ENCODE assay signal across 10 cellular contexts in the genomic region with DNA sequence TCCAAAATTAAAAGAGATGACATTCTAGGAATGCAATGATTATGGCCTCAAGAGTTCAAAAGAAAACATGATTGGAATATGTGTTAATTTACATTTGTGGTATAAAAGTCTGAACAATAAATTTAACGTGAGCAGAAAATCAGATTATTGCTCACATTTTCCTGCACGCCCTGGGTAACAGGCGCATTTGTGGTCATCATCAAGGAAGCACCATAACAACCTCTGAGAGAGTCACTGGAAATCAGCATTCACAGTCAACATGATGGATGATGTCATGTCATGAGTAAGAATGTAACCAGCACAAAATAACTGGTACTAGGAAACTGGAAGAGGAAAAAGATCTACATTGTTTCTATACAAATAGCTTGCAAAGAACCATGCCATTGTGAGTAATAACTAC.
DNase-seq lines count a peak whose midpoint lies in the region; ATAC-seq, FAIRE-seq and TF ChIP-seq lines count a peak whose summit lies in the region.
"Had no signal": no experiment of that assay in that cellular context is flagged by ENCODE, and none has a peak within 500 bp of the region (broad histone marks: within the 10 kb centered on the region; RNA-seq: fewer than 3 reads in every experiment).

No MANE protein-coding gene starts in this region.

- no peak overlapping the region for H3K27ac Mint-ChIP-seq in activated CD8-positive, alpha-beta memory T cell treated with anti-CD3 and anti-CD28 coated beads, Interleukin-2, amount 10 ng/mL, durations not matched to agents 7 days and 5 days

- no peak for DNase-seq in activated CD8-positive, alpha-beta memory T cell treated with anti-CD3 and anti-CD28 coated beads, Interleukin-2, amount 10 ng/mL, durations not matched to agents 7 days and 5 days
- no peak for DNase-seq in activated CD8-positive, alpha-beta memory T cell treated with anti-CD3 and anti-CD28 coated beads, Interleukin-2, amount 50 U/mL, for 48 hours
- DNase-seq in OCI-M1 (lab: John Stamatoyannopoulos, UW) (peak; percentile 32), bronchial epithelial cell (ENCODE audit: low read depth) (peak; percentile 52), NOMO-1 (lab: John Stamatoyannopoulos, UW; ENCODE audit: unreplicated experiment in 2 of 2) (no peak), NCI-H446 treated with DMSO at 0.1 percent for 48 hours (lab: John Stamatoyannopoulos, UW) (no peak), NCI-H1694 (lab: John Stamatoyannopoulos, UW) (no peak)
- peak; percentile 47 for DNase-seq in stimulated activated CD4-positive, alpha-beta T cell treated with anti-CD3 and anti-CD28 coated beads, Interleukin-4, amount 100 ng/mL, for 24 hours
- DNase-seq: Peyer's patch had no signal

- no peak overlapping the region for H3K4me3 ChIP-seq in bronchial epithelial cell (ENCODE audit: low read depth, low read length)
- H3K4me3 ChIP-seq: Peyer's patch had no signal

- FAIRE-seq in bronchial epithelial cell (lab: Jason Lieb, UNC), result no peak
- FAIRE-seq: TTC549 had no signal

- no peaks in the 10 kb centered on the region for H3K27me3 ChIP-seq in bronchial epithelial cell (ENCODE audit: control insufficient read depth, insufficient read depth, low read length)
- H3K27me3 ChIP-seq: Peyer's patch had no signal

- H3K9me3 Mint-ChIP-seq in activated CD8-positive, alpha-beta memory T cell treated with anti-CD3 and anti-CD28 coated beads, Interleukin-2, amount 10 ng/mL, durations not matched to agents 7 days and 5 days (ENCODE audit: low read depth), result no peaks in the 10 kb centered on the region

- peaks cover 13% of the 10 kb centered on the region for H3K4me1 Mint-ChIP-seq in activated CD8-positive, alpha-beta memory T cell treated with anti-CD3 and anti-CD28 coated beads, Interleukin-2, amount 10 ng/mL, durations not matched to agents 7 days and 5 days

- TF ChIP-seq CTCF in bronchial epithelial cell (IDR thresholded peaks at IDR 0.05; ENCODE audit: insufficient read depth, low read length, severe bottlenecking), result no peak

- peaks cover 16% of the 10 kb centered on the region for H3K27me3 Mint-ChIP-seq in activated CD8-positive, alpha-beta memory T cell treated with anti-CD3 and anti-CD28 coated beads, Interleukin-2, amount 10 ng/mL, durations not matched to agents 7 days and 5 days

- no peaks in the 10 kb centered on the region for H3K36me3 ChIP-seq in bronchial epithelial cell (ENCODE audit: control insufficient read depth, insufficient read depth, low read length)
- H3K36me3 ChIP-seq: Peyer's patch had no signal

- CTCF ChIA-PET in activated CD8-positive, alpha-beta memory T cell treated with anti-CD3 and anti-CD28 coated beads, Interleukin-2, amount 10 ng/mL, durations not matched to agents 7 days and 5 days (lab: Charles Lee), result no interaction called here

- H3K4me3 Mint-ChIP-seq in activated CD8-positive, alpha-beta memory T cell treated with anti-CD3 and anti-CD28 coated beads, Interleukin-2, amount 10 ng/mL, durations not matched to agents 7 days and 5 days, result no peak overlapping the region

- peak; percentile 60 for ATAC-seq in activated CD8-positive, alpha-beta memory T cell treated with anti-CD3 and anti-CD28 coated beads, Interleukin-2, amount 10 ng/mL, durations not matched to agents 7 days and 5 days

- H3K36me3 Mint-ChIP-seq in activated CD8-positive, alpha-beta memory T cell treated with anti-CD3 and anti-CD28 coated beads, Interleukin-2, amount 10 ng/mL, durations not matched to agents 7 days and 5 days, result no peaks in the 10 kb centered on the region

Comparison
In these comparisons a context has a peak if more than half of its experiments do, and no peak if none do; other contexts are left out.
1. DNase-seq: peak in OCI-M1 (single experiment), bronchial epithelial cell (single experiment) and stimulated activated CD4-positive, alpha-beta T cell treated with anti-CD3 and anti-CD28 coated beads, Interleukin-4, amount 100 ng/mL, for 24 hours (single experiment); none in activated CD8-positive, alpha-beta memory T cell treated with anti-CD3 and anti-CD28 coated beads, Interleukin-2, amount 10 ng/mL, durations not matched to agents 7 days and 5 days (single experiment), activated CD8-positive, alpha-beta memory T cell treated with anti-CD3 and anti-CD28 coated beads, Interleukin-2, amount 50 U/mL, for 48 hours (single experiment), NOMO-1 (0 of 2), NCI-H446 treated with DMSO at 0.1 percent for 48 hours (single experiment) and NCI-H1694 (single experiment).